Comparison of ENCODE assay signal across 12 cellular contexts in genomic region chr11:36456136-36456535, GRCh38.
DNase-seq lines count a peak whose midpoint lies in the region; ATAC-seq and FAIRE-seq lines count a peak whose summit lies in the region.
"Had no signal": no experiment of that assay in that cellular context is flagged by ENCODE, and none has a peak within 500 bp of the region (broad histone marks: within the 10 kb centered on the region; RNA-seq: fewer than 3 reads in every experiment).

No MANE protein-coding gene starts in this region.

- no peak overlapping the region for H3K4me3 ChIP-seq in stomach smooth muscle (ENCODE audit: low read length in 2 of 2)

- ATAC-seq in central memory CD8-positive, alpha-beta T cell (replicated peaks; ENCODE audit: extremely low read depth, poor library complexity, severe bottlenecking): no peak
- ATAC-seq in HG02852 (IDR thresholded peaks at IDR 0.05; ENCODE audit: unreplicated experiment): no peak

- no peak overlapping the region for H3K9ac ChIP-seq in stomach smooth muscle (ENCODE audit: low read length in 2 of 2)

- H3K27ac Mint-ChIP-seq in central memory CD8-positive, alpha-beta T cell (ENCODE audit: low read depth): peak overlapping the region; percentile 71

- peaks cover 62% of the 10 kb centered on the region for H3K4me1 Mint-ChIP-seq in central memory CD8-positive, alpha-beta T cell

- H3K9me3 Mint-ChIP-seq in central memory CD8-positive, alpha-beta T cell: no peaks in the 10 kb centered on the region
- H3K9me3 Mint-ChIP-seq: CD4-positive, alpha-beta memory T cell had no signal

- FAIRE-seq in HTR-8/SVneo (lab: Jason Lieb, UNC): peak; percentile 82
- FAIRE-seq: GM12891 had no signal

- peak overlapping the region; percentile 79 for H3K27ac ChIP-seq in layer of hippocampus (ENCODE audit: low read depth, low read length)
- peak overlapping the region; percentile 49 for H3K27ac ChIP-seq in stomach smooth muscle (ENCODE audit: low read length)

- H3K27me3 Mint-ChIP-seq in central memory CD8-positive, alpha-beta T cell: no peaks in the 10 kb centered on the region
- H3K27me3 Mint-ChIP-seq: CD4-positive, alpha-beta memory T cell had no signal

- peaks cover 53% of the 10 kb centered on the region for H3K36me3 Mint-ChIP-seq in central memory CD8-positive, alpha-beta T cell (ENCODE audit: insufficient read depth)

- H3K9me3 ChIP-seq in stomach smooth muscle (ENCODE audit: control insufficient read depth in 2 of 2, low read length in 2 of 2): no peaks in the 10 kb centered on the region

- no peak overlapping the region for H3K4me3 Mint-ChIP-seq in central memory CD8-positive, alpha-beta T cell
- H3K4me3 Mint-ChIP-seq: CD4-positive, alpha-beta memory T cell had no signal

- H3K36me3 ChIP-seq in stomach smooth muscle (ENCODE audit: control insufficient read depth in 2 of 2, insufficient read depth in 2 of 2, low read length in 2 of 2): no peaks in the 10 kb centered on the region

- H3K27me3 ChIP-seq in layer of hippocampus (ENCODE audit: control insufficient read depth, insufficient read depth, low read length): no peaks in the 10 kb centered on the region
- H3K27me3 ChIP-seq in stomach smooth muscle (ENCODE audit: control insufficient read depth in 1 of 2, insufficient read depth in 2 of 2, low read length in 2 of 2): no peaks in the 10 kb centered on the region

- DNase-seq in HTR-8/SVneo (ENCODE audit: insufficient read length, low spot score): no peak
- no peak for DNase-seq in central memory CD8-positive, alpha-beta T cell (ENCODE audit: low spot score in 2 of 2)
- no peak for DNase-seq in SW 1271 (lab: John Stamatoyannopoulos, UW)
- no peak for DNase-seq in HCEC 1CT
- no peak for DNase-seq in LoVo (ENCODE audit: low spot score)
- DNase-seq: activated CD4-positive, alpha-beta T cell treated with anti-CD3 and anti-CD28 coated beads, Interleukin-2, amount 50 U/mL, for 1 hour; CD4-positive, alpha-beta memory T cell; RPMI8226 had no signal

- peaks cover 19% of the 10 kb centered on the region for H3K4me1 ChIP-seq in stomach smooth muscle (ENCODE audit: control insufficient read depth, insufficient read depth, low read length)
